In the genomic region with DNA sequence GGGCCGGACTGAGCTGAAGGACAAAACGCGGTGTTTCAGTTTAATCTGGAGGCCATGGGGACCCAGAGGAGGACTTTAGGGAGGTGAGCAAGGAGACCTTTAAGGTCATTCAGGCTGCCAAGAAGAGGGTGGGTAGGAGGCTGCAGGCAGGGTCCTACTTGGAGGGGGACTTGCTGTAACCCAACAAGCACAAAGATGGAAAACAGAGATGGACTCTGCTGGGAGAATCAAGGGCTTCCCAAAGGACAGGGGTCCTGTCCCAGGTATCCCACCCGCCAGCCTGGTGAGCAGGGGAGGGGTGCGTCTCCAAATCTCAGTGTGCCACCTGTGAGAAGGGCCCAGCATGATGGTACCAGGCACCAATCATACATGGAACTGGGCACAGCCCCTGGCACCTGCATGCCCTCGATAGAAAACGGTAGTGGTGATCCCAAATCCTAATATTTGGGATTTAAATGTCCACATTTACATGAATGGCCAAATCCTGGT, we compare ENCODE assay signal across 18 cellular contexts. TPM values are rescaled to one million over a fixed set of nuclear protein-coding genes. Genes with fewer than 3 reads are reported as not detected.
DNase-seq lines count a peak whose midpoint lies in the region; ATAC-seq and TF ChIP-seq lines count a peak whose summit lies in the region.
"Had no signal": no experiment of that assay in that cellular context is flagged by ENCODE, and none has a peak within 500 bp of the region (broad histone marks: within the 10 kb centered on the region; RNA-seq: fewer than 3 reads in every experiment).

No MANE protein-coding gene starts in this region.

- TF ChIP-seq EP300 in upper lobe of left lung (IDR thresholded peaks at IDR 0.05) = no peak

- H3K36me3 ChIP-seq in heart right ventricle = peaks cover 2 to 42% (median 28%) of the 10 kb centered on the region in 9 donors
- peaks cover 0 to 35% of the 10 kb centered on the region in 2 donors for H3K36me3 ChIP-seq in adrenal gland (replicated peaks in 1 of 2)
- peaks cover 4% of the 10 kb centered on the region for H3K36me3 ChIP-seq in neural progenitor cell
- peaks cover 14 to 36% (median 33%) of the 10 kb centered on the region in 4 donors for H3K36me3 ChIP-seq in upper lobe of left lung
- no peaks in the 10 kb centered on the region for H3K36me3 ChIP-seq in Caco-2 (ENCODE audit: control insufficient read depth, insufficient read depth, low read length)

- POLR2A ChIA-PET in Caco-2 (lab: Charles Lee) = no interaction called here

- no TSS peak for BruUV-seq in Caco-2 (replicated peaks; lab: Mats Ljungman, UMichigan)

- H3K4me1 Mint-ChIP-seq in neural progenitor cell (peaks cover 20% of the 10 kb centered on the region), Caco-2 (ENCODE audit: low read depth, unreplicated experiment) (peaks cover 8% of the 10 kb centered on the region)

- peaks cover 27% of the 10 kb centered on the region for H3F3A ChIP-seq in neural progenitor cell (ENCODE audit: low read depth)

- 69 to 81% methylated on average over 7 of the region's 7 CpGs for WGBS in heart right ventricle, 2 donors
- 68 to 78% (median 75%) methylated on average over 7 of the region's 7 CpGs for whole genome bisulfite sequencing in adrenal gland, 4 donors
- 84 to 91% methylated on average over 7 of the region's 7 CpGs for WGBS in upper lobe of left lung, 2 donors

- H2AFZ ChIP-seq in neural progenitor cell (replicated peaks) = no peak overlapping the region

- H3K4me2 ChIP-seq in neural progenitor cell = no peak overlapping the region

- H3K9ac ChIP-seq in neural progenitor cell = no peak overlapping the region

- ATAC-seq in heart right ventricle (no peak), Right ventricle myocardium inferior (no peak), upper lobe of left lung (ENCODE audit: low FRiP score in 2 of 2) (no peak), HG03097 (IDR thresholded peaks at IDR 0.05; ENCODE audit: low FRiP score, unreplicated experiment) (no peak)
- ATAC-seq: left lobe of liver; naive thymus-derived CD4-positive, alpha-beta T cell; right lobe of liver; stimulated activated naive CD8-positive, alpha-beta T cell treated with anti-CD3 and anti-CD28 coated beads, Interleukin-15, Interleukin-2, amounts not matched to agents 100 U/mL and 50 U/mL, for 24 hours had no signal

- H3K79me2 ChIP-seq in neural progenitor cell (ENCODE audit: low read depth) = peaks cover 9% of the 10 kb centered on the region

- DNase-seq in heart right ventricle = no peak
- no peak for DNase-seq in Right ventricle myocardium inferior (ENCODE audit: missing footprints)
- DNase-seq in adrenal gland = no peak
- no peak for DNase-seq in neural progenitor cell (ENCODE audit: low spot score)
- DNase-seq in upper lobe of left lung = no peak
- no peak for DNase-seq in AG20443 (ENCODE audit: low spot score)
- no peak for DNase-seq in Caco-2
- DNase-seq: activated CD4-positive, CD25-positive, alpha-beta regulatory T cell treated with anti-CD3 and anti-CD28 coated beads, Interleukin-2, amount 50 U/mL, for 72 hours; amygdala; dermis blood vessel endothelial cell; NCI-H1694 treated with DMSO at 0.1 percent for 48 hours; NCI-H510A treated with DMSO at 0.1 percent for 48 hours had no signal

- H3K4me1 ChIP-seq in heart right ventricle (peaks cover 0 to 45% (median 28%) of the 10 kb centered on the region in 9 donors), adrenal gland (replicated peaks in 1 of 2) (peaks cover 4 to 35% of the 10 kb centered on the region in 2 donors), neural progenitor cell (peaks cover 2% of the 10 kb centered on the region), upper lobe of left lung (peaks cover 28 to 60% (median 38%) of the 10 kb centered on the region in 4 donors), Caco-2 (no peaks in the 10 kb centered on the region)

- H3K4me3 ChIP-seq in heart right ventricle (no peak overlapping the region), adrenal gland (no peak overlapping the region), neural progenitor cell (no peak overlapping the region), upper lobe of left lung (no peak overlapping the region), Caco-2 (ENCODE audit: low read depth, low read length) (no peak overlapping the region)
- H3K4me3 ChIP-seq: right lobe of liver had no signal

- peaks cover 14% of the 10 kb centered on the region for H4K20me1 ChIP-seq in neural progenitor cell (ENCODE audit: low read depth)

- H3K9me3 Mint-ChIP-seq in neural progenitor cell (no peaks in the 10 kb centered on the region), Caco-2 (ENCODE audit: unreplicated experiment) (no peaks in the 10 kb centered on the region)
- H3K9me3 Mint-ChIP-seq: activated T-helper 1 cell treated with anti-CD3 and anti-CD28 coated beads, Interleukin-12 subunit alpha, Interleukin-12 subunit beta, Interleukin-2, Interleukin-4 antibody, amounts not matched to agents 30 ng/mL and 10 ng/mL and 1 ng/mL, durations not matched to agents 14 hours and 24 hours and 36 hours; naive thymus-derived CD4-positive, alpha-beta T cell had no signal

- peak overlapping the region; percentile 48 for H3K4me3 Mint-ChIP-seq in neural progenitor cell
- H3K4me3 Mint-ChIP-seq in Caco-2 (ENCODE audit: unreplicated experiment) = no peak overlapping the region
- H3K4me3 Mint-ChIP-seq: activated T-helper 1 cell treated with anti-CD3 and anti-CD28 coated beads, Interleukin-12 subunit alpha, Interleukin-12 subunit beta, Interleukin-2, Interleukin-4 antibody, amounts not matched to agents 30 ng/mL and 10 ng/mL and 1 ng/mL, durations not matched to agents 14 hours and 24 hours and 36 hours had no signal

- H3K36me3 Mint-ChIP-seq in neural progenitor cell (peaks cover 7% of the 10 kb centered on the region), Caco-2 (ENCODE audit: insufficient read depth, unreplicated experiment) (no peaks in the 10 kb centered on the region)

- TF ChIP-seq POLR2A in adrenal gland (IDR thresholded peaks at IDR 0.05) = no peak
- no peak for TF ChIP-seq POLR2A in upper lobe of left lung (IDR thresholded peaks at IDR 0.05)

- CTCF ChIA-PET in Caco-2 (lab: Charles Lee) = no interaction called here

- H3K27me3 Mint-ChIP-seq in neural progenitor cell (ENCODE audit: insufficient read depth, low read depth) = peaks cover 4% of the 10 kb centered on the region
- H3K27me3 Mint-ChIP-seq in Caco-2 (ENCODE audit: insufficient read depth, unreplicated experiment) = no peaks in the 10 kb centered on the region

- H3K9me3 ChIP-seq in heart right ventricle = no peaks in the 10 kb centered on the region
- no peaks in the 10 kb centered on the region for H3K9me3 ChIP-seq in adrenal gland (replicated peaks in 1 of 3)
- no peaks in the 10 kb centered on the region for H3K9me3 ChIP-seq in neural progenitor cell (ENCODE audit: low read depth)
- H3K9me3 ChIP-seq in upper lobe of left lung = no peaks in the 10 kb centered on the region
- no peaks in the 10 kb centered on the region for H3K9me3 ChIP-seq in Caco-2
- H3K9me3 ChIP-seq: right lobe of liver had no signal

- TF ChIP-seq CTCF in heart right ventricle (IDR thresholded peaks at IDR 0.05) = no peak
- no peak for TF ChIP-seq CTCF in adrenal gland (IDR thresholded peaks at IDR 0.05)
- no peak for TF ChIP-seq CTCF in neural progenitor cell (IDR thresholded peaks at IDR 0.05)
- no peak for TF ChIP-seq CTCF in upper lobe of left lung (IDR thresholded peaks at IDR 0.05)
- no peak for TF ChIP-seq CTCF in Caco-2 (IDR thresholded peaks at IDR 0.05; ENCODE audit: insufficient read depth in 1 of 2, low read depth in 1 of 2, low read length in 1 of 2, severe bottlenecking in 1 of 2, unreplicated experiment in 1 of 2)

- intact Hi-C loops in heart right ventricle (cut with DNase I) (loop anchor here in 2 of 10 donors (1.0 to 10.0 kb wide), 2 partner anchors 7 to 109 kb away; no protein-coding TSS in a partner anchor), Right ventricle myocardium inferior (cut with DNase I) (no loop called here), adrenal gland (cut with DNase I) (no loop called here), Caco-2 (cut with micrococcal nuclease; ENCODE audit: unreplicated experiment) (loop anchor here (10.0 kb wide), 1 partner anchor 109 kb away; no protein-coding TSS in a partner anchor)

- H3K27ac ChIP-seq in heart right ventricle = peak overlapping the region in 8 of 10 donors; percentile 19 to 72 (median 60)
- peak overlapping the region in 3 of 5 donors; percentile 8 to 44 (median 38) for H3K27ac ChIP-seq in adrenal gland
- H3K27ac ChIP-seq in neural progenitor cell = no peak overlapping the region
- H3K27ac ChIP-seq in upper lobe of left lung = peak overlapping the region; percentile 55 to 83 (median 73)
- H3K27ac ChIP-seq: right lobe of liver had no signal

- H3K27ac Mint-ChIP-seq in neural progenitor cell (no peak overlapping the region), Caco-2 (ENCODE audit: unreplicated experiment) (no peak overlapping the region)
- H3K27ac Mint-ChIP-seq: activated T-helper 1 cell treated with anti-CD3 and anti-CD28 coated beads, Interleukin-12 subunit alpha, Interleukin-12 subunit beta, Interleukin-2, Interleukin-4 antibody, amounts not matched to agents 30 ng/mL and 10 ng/mL and 1 ng/mL, durations not matched to agents 14 hours and 24 hours and 36 hours had no signal

- H3K27me3 ChIP-seq in heart right ventricle = no peaks in the 10 kb centered on the region
- no peaks in the 10 kb centered on the region for H3K27me3 ChIP-seq in adrenal gland
- H3K27me3 ChIP-seq in neural progenitor cell = no peaks in the 10 kb centered on the region
- no peaks in the 10 kb centered on the region for H3K27me3 ChIP-seq in upper lobe of left lung
- no peaks in the 10 kb centered on the region for H3K27me3 ChIP-seq in Caco-2 (replicated peaks; ENCODE audit: control insufficient read depth, insufficient read depth, low read length)
- H3K27me3 ChIP-seq: right lobe of liver had no signal

RNA-seq across cellular contexts. Expression of gene HAUS3, which starts 3.9 kb away (rescaled TPM):
- 1 to 10 TPM; 4.0 to 7.3 (median 6.5) TPM for total RNA-seq in heart right ventricle
- polyA plus RNA-seq in heart right ventricle = 10 to 100 TPM in 1 of 2 donors, 1 to 10 TPM in 1; 3.5 to 10.5 TPM
- total RNA-seq in Right ventricle myocardium inferior = 7.7 TPM
- 10 to 100 TPM in 5 of 8 donors, 1 to 10 TPM in 3; 8.3 to 15.8 (median 12.6) TPM for total RNA-seq in adrenal gland
- polyA plus RNA-seq in adrenal gland = 10 to 100 TPM; 12.8 to 19.1 (median 13.5) TPM
- total RNA-seq in neural progenitor cell (ENCODE audit: low replicate concordance) = 24.4 and 25.0 TPM in 2 replicates
- 10 to 100 TPM in 5 of 6 donors, 1 to 10 TPM in 1; 8.2 to 21.0 (median 12.5) TPM for total RNA-seq in upper lobe of left lung
- total RNA-seq in Caco-2 (2022) = 17.7 and 17.9 TPM in 2 replicates

RNA-seq across cellular contexts. Expression of gene POLN, which starts 3.9 kb away (rescaled TPM):
- total RNA-seq in heart right ventricle (1 to 10 TPM; 1.3 to 3.1 (median 2.1) TPM), Right ventricle myocardium inferior (2.0 TPM), adrenal gland (1 to 10 TPM in 7 of 8 donors, under 1 TPM in 1; 0.69 to 5.7 (median 2.6) TPM), neural progenitor cell (ENCODE audit: low replicate concordance) (1.5 and 1.7 TPM in 2 replicates), upper lobe of left lung (1 to 10 TPM in 5 of 6 donors, under 1 TPM in 1; 0.89 to 5.5 (median 2.6) TPM), Caco-2 (2022) (1.2 and 1.6 TPM in 2 replicates)
- polyA plus RNA-seq in heart right ventricle (1 to 10 TPM in 1 of 2 donors, under 1 TPM in 1; 0.97 to 2.4 TPM), adrenal gland (10 to 100 TPM in 1 of 3 donors, 1 to 10 TPM in 2; 1.3 to 10.6 (median 6.3) TPM)

RNA-seq across cellular contexts. Expression of gene MXD4, which starts 16.1 kb away (rescaled TPM):
- total RNA-seq in heart right ventricle (10 to 100 TPM; 19.1 to 44.2 (median 27.9) TPM), Right ventricle myocardium inferior (36.0 TPM), adrenal gland (100 to 1,000 TPM in 4 of 8 donors, 10 to 100 TPM in 4; 49.2 to 133 (median 107) TPM), neural progenitor cell (ENCODE audit: low replicate concordance) (22.7 and 58.8 TPM in 2 replicates), upper lobe of left lung (100 to 1,000 TPM in 1 of 6 donors, 10 to 100 TPM in 5; 50.1 to 135 (median 76.4) TPM), Caco-2 (2022) (22.1 and 22.3 TPM in 2 replicates)
- polyA plus RNA-seq in heart right ventricle (10 to 100 TPM; 29.6 to 82.2 TPM), adrenal gland (100 to 1,000 TPM in 1 of 3 donors, 10 to 100 TPM in 2; 13.9 to 245 (median 61.6) TPM)
